26 cellular contexts compared by ENCODE assay signal in the genomic region with DNA sequence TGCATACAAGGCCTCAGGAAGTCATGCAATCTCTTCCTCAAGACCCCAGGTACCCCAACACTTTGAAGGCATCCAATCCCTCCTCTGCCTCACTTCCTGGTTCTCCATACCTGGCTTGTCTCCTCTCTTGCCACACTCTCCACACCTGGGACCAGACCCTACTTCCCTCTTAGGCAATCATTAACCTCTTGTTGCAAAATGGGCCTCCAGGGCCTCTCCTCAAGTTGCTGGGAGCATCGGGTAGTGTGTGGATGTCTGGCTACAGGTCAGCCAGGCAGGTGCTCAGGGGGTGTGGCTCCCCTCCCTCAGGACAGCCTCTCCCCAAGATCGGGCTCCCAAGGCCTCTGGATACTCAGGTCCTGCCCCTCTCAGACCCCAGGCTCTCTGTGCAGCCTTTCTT. TPM values are rescaled to one million over a fixed set of nuclear protein-coding genes. Genes with fewer than 3 reads are reported as not detected.
A peak's percentile ranks its signal among the peaks of the same experiment; 100 is the strongest.
DNase-seq lines count a peak whose midpoint lies in the region; ATAC-seq, FAIRE-seq and TF ChIP-seq lines count a peak whose summit lies in the region.
"Had no signal": no experiment of that assay in that cellular context is flagged by ENCODE, and none has a peak within 500 bp of the region (broad histone marks: within the 10 kb centered on the region; RNA-seq: fewer than 3 reads in every experiment).

No MANE protein-coding gene starts in this region.

- H3K27me3 ChIP-seq in HepG2 (ENCODE audit: control insufficient read depth in 1 of 2, insufficient read depth in 2 of 2, low read length in 2 of 2) = peaks cover 4 to 15% of the 10 kb centered on the region in 2 experiments; a peak in 3 of 5 replicates
- no peaks in the 10 kb centered on the region for H3K27me3 ChIP-seq in stomach
- H3K27me3 ChIP-seq: BLaER1 treated with 17β-estradiol and CSF1 and Interleukin-3, amounts not matched to agents 10 nM and 100 nM; MG63; SJSA1 had no signal

- intact Hi-C loops in activated T-helper 1 cell treated with anti-CD3 and anti-CD28 coated beads, Interleukin-12 subunit alpha, Interleukin-12 subunit beta, Interleukin-2, Interleukin-4 antibody, amounts not matched to agents 30 ng/mL and 10 ng/mL and 1 ng/mL, durations not matched to agents 14 hours and 24 hours and 36 hours (cut with micrococcal nuclease) = no loop called here
- intact Hi-C loops in HepG2 (cut with micrococcal nuclease; ENCODE audit: unreplicated experiment) (no loop called here), stomach (cut with DNase I; ENCODE audit: low total_unique reads) (no loop called here), cardiac septum (cut with DNase I) (no loop called here)

- no peaks in the 10 kb centered on the region for H3K9me3 Mint-ChIP-seq in activated naive CD8-positive, alpha-beta T cell (ENCODE audit: low read depth)
- no peaks in the 10 kb centered on the region for H3K9me3 Mint-ChIP-seq in activated naive CD8-positive, alpha-beta T cell treated with anti-CD3 and anti-CD28 coated beads for 36 hours
- H3K9me3 Mint-ChIP-seq in activated T-helper 1 cell treated with anti-CD3 and anti-CD28 coated beads, Interleukin-12 subunit alpha, Interleukin-12 subunit beta, Interleukin-2, Interleukin-4 antibody, amounts not matched to agents 30 ng/mL and 10 ng/mL and 1 ng/mL, durations not matched to agents 14 hours and 24 hours and 36 hours = no peaks in the 10 kb centered on the region
- H3K9me3 Mint-ChIP-seq: effector memory CD8-positive, alpha-beta T cell; immature natural killer cell; natural killer cell had no signal

- no TSS peak for BruUV-seq in HepG2 (replicated peaks; lab: Mats Ljungman, UMichigan)

- TF ChIP-seq CTCF in HepG2 (CRISPR knock-in tag; IDR thresholded peaks at IDR 0.05) (no peak), stomach (IDR thresholded peaks at IDR 0.05) (no peak)

- no peaks in the 10 kb centered on the region for H4K20me1 ChIP-seq in HepG2 (ENCODE audit: insufficient read depth, low read length)
- H4K20me1 ChIP-seq: BLaER1 treated with 17β-estradiol and CSF1 and Interleukin-3, amounts not matched to agents 10 nM and 100 nM had no signal

- H3K9me3 ChIP-seq in HepG2 (ENCODE audit: low read length) (no peaks in the 10 kb centered on the region), stomach (no peaks in the 10 kb centered on the region)
- H3K9me3 ChIP-seq: HAP-1, MG63, SJSA1 had no signal

- no peaks in the 10 kb centered on the region for H3K36me3 Mint-ChIP-seq in activated naive CD8-positive, alpha-beta T cell
- no peaks in the 10 kb centered on the region for H3K36me3 Mint-ChIP-seq in activated naive CD8-positive, alpha-beta T cell treated with anti-CD3 and anti-CD28 coated beads for 36 hours
- H3K36me3 Mint-ChIP-seq in activated T-helper 1 cell treated with anti-CD3 and anti-CD28 coated beads, Interleukin-12 subunit alpha, Interleukin-12 subunit beta, Interleukin-2, Interleukin-4 antibody, amounts not matched to agents 30 ng/mL and 10 ng/mL and 1 ng/mL, durations not matched to agents 14 hours and 24 hours and 36 hours (ENCODE audit: low read depth) = no peaks in the 10 kb centered on the region
- H3K36me3 Mint-ChIP-seq: immature natural killer cell, natural killer cell had no signal

- DNase-seq in activated naive CD8-positive, alpha-beta T cell treated with anti-CD3 and anti-CD28 coated beads for 36 hours = no peak
- DNase-seq in activated T-helper 1 cell treated with anti-CD3 and anti-CD28 coated beads, Interleukin-12 subunit alpha, Interleukin-12 subunit beta, Interleukin-2, Interleukin-4 antibody, amounts not matched to agents 30 ng/mL and 10 ng/mL and 1 ng/mL, durations not matched to agents 14 hours and 24 hours and 36 hours (ENCODE audit: low spot score) = no peak
- peak; percentile 19 for DNase-seq in HepG2 (ENCODE audit: low spot score)
- peak; percentile 39 for DNase-seq in stomach
- no peak for DNase-seq in NCI-H774 (lab: John Stamatoyannopoulos, UW)
- DNase-seq in hepatic stellate cell (ENCODE audit: low spot score) = no peak
- DNase-seq in cardiac septum (ENCODE audit: low spot score) = no peak
- DNase-seq: activated CD4-positive, CD25-positive, alpha-beta regulatory T cell treated with anti-CD3 and anti-CD28 coated beads, Interleukin-2, amount 50 U/mL, for 72 hours; activated effector memory CD4-positive, alpha-beta T cell treated with anti-CD3 and anti-CD28 coated beads, Interleukin-2, amount 50 U/mL, for 16 hours; effector memory CD8-positive, alpha-beta T cell; GDM1; immature natural killer cell; mesenchymal stem cell; MG63; natural killer cell; NCI-H1436 treated with DMSO at 0.1 percent for 48 hours; PC-3; stimulated activated CD4-positive, alpha-beta T cell treated with anti-CD3 and anti-CD28 coated beads, Interleukin-4, amount 100 ng/mL, for 1 hour; T-helper 9 cell had no signal

- no peak for TF ChIP-seq EP300 in HepG2 (IDR thresholded peaks at IDR 0.05; ENCODE audit: low read depth in 2 of 2, low read length in 2 of 2)
- TF ChIP-seq EP300 in HepG2 (CRISPR knock-in tag; IDR thresholded peaks at IDR 0.05; ENCODE audit: borderline replicate concordance) = no peak
- no peak for TF ChIP-seq EP300 in stomach (IDR thresholded peaks at IDR 0.05)

- WGBS in HepG2 (ENCODE audit: low lambda C conversion rate) = 0% methylated on average over 2 of the region's 2 CpGs
- WGBS in stomach, 5 donors = 15 to 56% (median 29%) methylated on average over 2 of the region's 2 CpGs

- peaks cover 11% of the 10 kb centered on the region for H3K4me1 Mint-ChIP-seq in activated naive CD8-positive, alpha-beta T cell (ENCODE audit: low read depth)
- H3K4me1 Mint-ChIP-seq in activated naive CD8-positive, alpha-beta T cell treated with anti-CD3 and anti-CD28 coated beads for 36 hours = peaks cover 19% of the 10 kb centered on the region
- peaks cover 28% of the 10 kb centered on the region for H3K4me1 Mint-ChIP-seq in activated T-helper 1 cell treated with anti-CD3 and anti-CD28 coated beads, Interleukin-12 subunit alpha, Interleukin-12 subunit beta, Interleukin-2, Interleukin-4 antibody, amounts not matched to agents 30 ng/mL and 10 ng/mL and 1 ng/mL, durations not matched to agents 14 hours and 24 hours and 36 hours (ENCODE audit: low read depth)
- H3K4me1 Mint-ChIP-seq: immature natural killer cell, natural killer cell had no signal

- no peak overlapping the region for H3K9ac ChIP-seq in HepG2 (ENCODE audit: insufficient read depth, low read depth, low read length)
- H3K9ac ChIP-seq: BLaER1 treated with 17β-estradiol and CSF1 and Interleukin-3, amounts not matched to agents 10 nM and 100 nM had no signal

- H3K79me2 ChIP-seq in HepG2 (ENCODE audit: insufficient read depth, low read length) = no peaks in the 10 kb centered on the region

- FAIRE-seq in HepG2 (lab: Jason Lieb, UNC) = no peak

- H3K27ac ChIP-seq in HepG2 (ENCODE audit: extremely low read length, insufficient read depth, low read length) (no peak overlapping the region), stomach (no peak overlapping the region)
- H3K27ac ChIP-seq: BLaER1 treated with 17β-estradiol and CSF1 and Interleukin-3, amounts not matched to agents 10 nM and 100 nM; SJSA1 had no signal

- no peaks in the 10 kb centered on the region for H3K27me3 Mint-ChIP-seq in activated naive CD8-positive, alpha-beta T cell
- no peaks in the 10 kb centered on the region for H3K27me3 Mint-ChIP-seq in activated naive CD8-positive, alpha-beta T cell treated with anti-CD3 and anti-CD28 coated beads for 36 hours
- peaks cover 2% of the 10 kb centered on the region for H3K27me3 Mint-ChIP-seq in activated T-helper 1 cell treated with anti-CD3 and anti-CD28 coated beads, Interleukin-12 subunit alpha, Interleukin-12 subunit beta, Interleukin-2, Interleukin-4 antibody, amounts not matched to agents 30 ng/mL and 10 ng/mL and 1 ng/mL, durations not matched to agents 14 hours and 24 hours and 36 hours (ENCODE audit: insufficient read depth)

- no peak for TF ChIP-seq POLR2A in HepG2 (IDR thresholded peaks at IDR 0.05; ENCODE audit: insufficient read depth in 1 of 2, low read depth in 2 of 2, low read length in 2 of 2)
- TF ChIP-seq POLR2A in stomach (IDR thresholded peaks at IDR 0.05) = no peak

- H3K36me3 ChIP-seq in HepG2 (replicated peaks in 1 of 2; ENCODE audit: control insufficient read depth in 1 of 2, insufficient read depth in 2 of 2, low read length in 2 of 2) (no peaks in the 10 kb centered on the region), stomach (no peaks in the 10 kb centered on the region)
- H3K36me3 ChIP-seq: BLaER1 treated with 17β-estradiol and CSF1 and Interleukin-3, amounts not matched to agents 10 nM and 100 nM; HAP-1; MG63; SJSA1 had no signal

- CTCF ChIA-PET in HepG2 (lab: Yijun Ruan, JAX; ENCODE audit: low intra/inter-chr PET ratio, low total read pairs) = no interaction called here

- POLR2A ChIA-PET in HepG2 (lab: Yijun Ruan, JAX) = no interaction called here

- no peak overlapping the region for H3K4me3 Mint-ChIP-seq in activated naive CD8-positive, alpha-beta T cell
- H3K4me3 Mint-ChIP-seq in activated naive CD8-positive, alpha-beta T cell treated with anti-CD3 and anti-CD28 coated beads for 36 hours = no peak overlapping the region
- peak overlapping the region; percentile 20 for H3K4me3 Mint-ChIP-seq in activated T-helper 1 cell treated with anti-CD3 and anti-CD28 coated beads, Interleukin-12 subunit alpha, Interleukin-12 subunit beta, Interleukin-2, Interleukin-4 antibody, amounts not matched to agents 30 ng/mL and 10 ng/mL and 1 ng/mL, durations not matched to agents 14 hours and 24 hours and 36 hours
- H3K4me3 Mint-ChIP-seq: effector memory CD8-positive, alpha-beta T cell; immature natural killer cell; natural killer cell had no signal

- ATAC-seq in HepG2 = peak; percentile 64
- ATAC-seq: effector memory CD8-positive, alpha-beta T cell; natural killer cell; PC-3 had no signal

- H3K27ac Mint-ChIP-seq in activated naive CD8-positive, alpha-beta T cell = peak overlapping the region; percentile 0
- H3K27ac Mint-ChIP-seq in activated naive CD8-positive, alpha-beta T cell treated with anti-CD3 and anti-CD28 coated beads for 36 hours = no peak overlapping the region
- H3K27ac Mint-ChIP-seq in activated T-helper 1 cell treated with anti-CD3 and anti-CD28 coated beads, Interleukin-12 subunit alpha, Interleukin-12 subunit beta, Interleukin-2, Interleukin-4 antibody, amounts not matched to agents 30 ng/mL and 10 ng/mL and 1 ng/mL, durations not matched to agents 14 hours and 24 hours and 36 hours = no peak overlapping the region
- H3K27ac Mint-ChIP-seq: effector memory CD8-positive, alpha-beta T cell; natural killer cell; progenitor cell of endocrine pancreas had no signal

- H2AFZ ChIP-seq in HepG2 (ENCODE audit: low read length) = no peak overlapping the region

- TF ChIP-seq RAD21 in HepG2 (CRISPR knock-in tag; IDR thresholded peaks at IDR 0.05) = no peak

- no peak overlapping the region for H3K4me2 ChIP-seq in HepG2 (ENCODE audit: low read depth, low read length)

- H3K4me3 ChIP-seq in HepG2 (replicated peaks in 1 of 3; ENCODE audit: insufficient read depth in 1 of 3, low read depth in 2 of 3, low read length in 3 of 3) (no peak overlapping the region), stomach (no peak overlapping the region)
- H3K4me3 ChIP-seq: BLaER1 treated with 17β-estradiol and CSF1 and Interleukin-3, amounts not matched to agents 10 nM and 100 nM; HAP-1; MG63; SJSA1; skin epidermis had no signal

- in situ Hi-C loops in HepG2 (cut with HindIII; ENCODE audit: extremely low pct_ligation_motif_present, low pct_unique_long_range_greater_than_20kb) = no loop called here

- H3K4me1 ChIP-seq in HepG2 (ENCODE audit: insufficient read depth, low read length) = peaks cover 9% of the 10 kb centered on the region
- H3K4me1 ChIP-seq in stomach = peaks cover 0 to 13% (median 0%) of the 10 kb centered on the region in 4 donors
- H3K4me1 ChIP-seq: HAP-1 had no signal

RNA-seq across cellular contexts. Expression of a gene that starts 8.6 kb away (rescaled TPM):
- total RNA-seq in activated naive CD8-positive, alpha-beta T cell treated with anti-CD3 and anti-CD28 coated beads for 36 hours = not detected
- not detected in 2 replicates for total RNA-seq in activated T-helper 1 cell treated with anti-CD3 and anti-CD28 coated beads, Interleukin-12 subunit alpha, Interleukin-12 subunit beta, Interleukin-2, Interleukin-4 antibody, amounts not matched to agents 30 ng/mL and 10 ng/mL and 1 ng/mL, durations not matched to agents 14 hours and 24 hours and 36 hours
- total RNA-seq in HepG2 (2016; rRNA removed; fragmentation: Illumina TruSeq; extraction: Trizol) = not detected in 2 replicates
- total RNA-seq in HepG2 (2016; cell fraction: cytosol; rRNA removed; fragmentation: Illumina TruSeq; extraction: Trizol; ENCODE audit: low read depth) = not detected in 2 replicates
- not detected in 2 replicates for total RNA-seq in HepG2 (2016; cell fraction: insoluble cytoplasmic fraction; rRNA removed; fragmentation: Illumina TruSeq; extraction: Trizol)
- not detected in 2 replicates for total RNA-seq in HepG2 (2016; cell fraction: membrane; rRNA removed; fragmentation: Illumina TruSeq; extraction: Trizol)
- total RNA-seq in HepG2 (2016; cell fraction: nucleus; rRNA removed; fragmentation: Illumina TruSeq; extraction: Trizol) = not detected in 2 replicates
- 0.01 TPM in 1 of 2 replicates, not detected in the other for polyA plus RNA-seq in HepG2 (2011; rRNA removed)
- not detected in 2 replicates for polyA plus RNA-seq in HepG2 (2011; cell fraction: cytosol; rRNA removed)
- not detected in 2 replicates for polyA plus RNA-seq in HepG2 (2011; cell fraction: nucleus; rRNA removed)
- polyA plus RNA-seq in HepG2 (2012) = not detected in 2 replicates
- not detected in 2 replicates for polyA plus RNA-seq in HepG2 (2016; cell fraction: cytosol; fragmentation: Illumina TruSeq; extraction: Trizol; ENCODE audit: low read depth)
- polyA plus RNA-seq in HepG2 (2016; cell fraction: insoluble cytoplasmic fraction; fragmentation: Illumina TruSeq; extraction: Trizol; ENCODE audit: low read depth) = not detected in 2 replicates
- polyA plus RNA-seq in HepG2 (2016; cell fraction: membrane; fragmentation: Illumina TruSeq; extraction: Trizol; ENCODE audit: low read depth) = not detected in 2 replicates
- polyA plus RNA-seq in HepG2 (2016; cell fraction: nucleus; fragmentation: Illumina TruSeq; extraction: Trizol; ENCODE audit: insufficient read depth, low read depth) = not detected in 2 replicates
- polyA minus RNA-seq in HepG2 (2011; rRNA and poly(A)+ RNA removed; ENCODE audit: low replicate concordance) = not detected in 2 replicates
- not detected in 2 replicates for polyA minus RNA-seq in HepG2 (2011; cell fraction: cytosol; rRNA and poly(A)+ RNA removed)
- polyA minus RNA-seq in HepG2 (2011; cell fraction: nucleus; rRNA and poly(A)+ RNA removed) = not detected in 2 replicates
- not detected for total RNA-seq in stomach
- under 1 TPM in 1 of 3 donors, not detected in 2; 0.78 TPM for polyA plus RNA-seq in stomach
- 0.08 TPM for total RNA-seq in cardiac septum
- total RNA-seq: natural killer cell, PC-3, progenitor cell of endocrine pancreas, SJSA1, subcutaneous adipose tissue had no signal
- polyA plus RNA-seq: immature natural killer cell had no signal

RNA-seq across cellular contexts. Expression of a gene that starts 39.9 kb away (rescaled TPM):
- total RNA-seq in activated naive CD8-positive, alpha-beta T cell treated with anti-CD3 and anti-CD28 coated beads for 36 hours = 10 to 100 TPM; 23.5 to 23.6 TPM
- total RNA-seq in activated T-helper 1 cell treated with anti-CD3 and anti-CD28 coated beads, Interleukin-12 subunit alpha, Interleukin-12 subunit beta, Interleukin-2, Interleukin-4 antibody, amounts not matched to agents 30 ng/mL and 10 ng/mL and 1 ng/mL, durations not matched to agents 14 hours and 24 hours and 36 hours = 29.5 and 30.1 TPM in 2 replicates
- total RNA-seq in HepG2 (2016; rRNA removed; fragmentation: Illumina TruSeq; extraction: Trizol) (4.8 and 4.9 TPM in 2 replicates), stomach (10 to 100 TPM in 4 of 5 donors, 1 to 10 TPM in 1; 9.4 to 86.4 (median 23.1) TPM), cardiac septum (42.2 TPM)
- total RNA-seq in HepG2 (2016; cell fraction: cytosol; rRNA removed; fragmentation: Illumina TruSeq; extraction: Trizol; ENCODE audit: low read depth) = 0.97 and 1.0 TPM in 2 replicates
- 4.7 and 4.8 TPM in 2 replicates for total RNA-seq in HepG2 (2016; cell fraction: insoluble cytoplasmic fraction; rRNA removed; fragmentation: Illumina TruSeq; extraction: Trizol)
- total RNA-seq in HepG2 (2016; cell fraction: membrane; rRNA removed; fragmentation: Illumina TruSeq; extraction: Trizol) = 3.1 and 3.3 TPM in 2 replicates
- 2.8 and 3.3 TPM in 2 replicates for total RNA-seq in HepG2 (2016; cell fraction: nucleus; rRNA removed; fragmentation: Illumina TruSeq; extraction: Trizol)
- polyA plus RNA-seq in HepG2 (2011; rRNA removed) (3.1 and 4.2 TPM in 2 replicates), stomach (10 to 100 TPM in 1 of 3 donors, 1 to 10 TPM in 2; 5.8 to 12.1 (median 9.8) TPM)
- polyA plus RNA-seq in HepG2 (2011; cell fraction: cytosol; rRNA removed) = 3.3 and 3.5 TPM in 2 replicates
- 2.8 and 2.9 TPM in 2 replicates for polyA plus RNA-seq in HepG2 (2011; cell fraction: nucleus; rRNA removed)
- polyA plus RNA-seq in HepG2 (2012) = 1.7 and 3.1 TPM in 2 replicates
- 0.84 and 1.1 TPM in 2 replicates for polyA plus RNA-seq in HepG2 (2016; cell fraction: cytosol; fragmentation: Illumina TruSeq; extraction: Trizol; ENCODE audit: low read depth)
- 4.5 and 4.7 TPM in 2 replicates for polyA plus RNA-seq in HepG2 (2016; cell fraction: insoluble cytoplasmic fraction; fragmentation: Illumina TruSeq; extraction: Trizol; ENCODE audit: low read depth)
- polyA plus RNA-seq in HepG2 (2016; cell fraction: membrane; fragmentation: Illumina TruSeq; extraction: Trizol; ENCODE audit: low read depth) = 2.2 and 2.4 TPM in 2 replicates
- polyA plus RNA-seq in HepG2 (2016; cell fraction: nucleus; fragmentation: Illumina TruSeq; extraction: Trizol; ENCODE audit: insufficient read depth, low read depth) = 2.2 and 2.6 TPM in 2 replicates
- 10.8 and 22.1 TPM in 2 replicates for polyA minus RNA-seq in HepG2 (2011; rRNA and poly(A)+ RNA removed; ENCODE audit: low replicate concordance)
- polyA minus RNA-seq in HepG2 (2011; cell fraction: cytosol; rRNA and poly(A)+ RNA removed) = 3.8 and 4.5 TPM in 2 replicates
- 5.9 and 6.2 TPM in 2 replicates for polyA minus RNA-seq in HepG2 (2011; cell fraction: nucleus; rRNA and poly(A)+ RNA removed)

Comparison
In these comparisons a context has a peak if more than half of its experiments do, and no peak if none do; other contexts are left out.
1. DNase-seq: peak in HepG2 (single experiment) and stomach (single experiment); none in activated naive CD8-positive, alpha-beta T cell treated with anti-CD3 and anti-CD28 coated beads for 36 hours (single experiment), activated T-helper 1 cell treated with anti-CD3 and anti-CD28 coated beads, Interleukin-12 subunit alpha, Interleukin-12 subunit beta, Interleukin-2, Interleukin-4 antibody, amounts not matched to agents 30 ng/mL and 10 ng/mL and 1 ng/mL, durations not matched to agents 14 hours and 24 hours and 36 hours (single experiment), NCI-H774 (single experiment), hepatic stellate cell (single experiment) and cardiac septum (single experiment).